Comparison of ENCODE assay signal across 30 cellular contexts in genomic region chr10:9605231-9605630, GRCh38.
"Had no signal": no experiment of that assay in that cellular context is flagged by ENCODE, and none has a peak within 500 bp of the region (broad histone marks: within the 10 kb centered on the region; RNA-seq: fewer than 3 reads in every experiment).

No MANE protein-coding gene starts in this region.

- DNase-seq: activated CD4-positive, alpha-beta T cell treated with anti-CD3 and anti-CD28 coated beads, Interleukin-2, amount 10 ng/mL, durations not matched to agents 7 days and 5 days; activated CD4-positive, CD25-positive, alpha-beta regulatory T cell treated with anti-CD3 and anti-CD28 coated beads, Interleukin-2, amount 50 U/mL, for 72 hours; activated CD8-positive, alpha-beta memory T cell treated with anti-CD3 and anti-CD28 coated beads, Interleukin-2, amount 10 ng/mL, durations not matched to agents 7 days and 5 days; activated CD8-positive, alpha-beta T cell treated with anti-CD3 and anti-CD28 coated beads for 36 hours; activated effector memory CD4-positive, alpha-beta T cell treated with anti-CD3 and anti-CD28 coated beads, Interleukin-2, amount 50 U/mL, for 16 hours; activated naive CD4-positive, alpha-beta T cell treated with anti-CD3 and anti-CD28 coated beads, Interleukin-2, amount 10 ng/mL, durations not matched to agents 7 days and 5 days; activated T-cell treated with anti-CD3 and anti-CD28 coated beads for 4 hours; body of pancreas; caudate nucleus; colonic mucosa; dorsolateral prefrontal cortex; esophagus squamous epithelium; heart right ventricle; kidney; natural killer cell; ovary; right cardiac atrium; stimulated activated CD4-positive, alpha-beta T cell treated with anti-CD3 and anti-CD28 coated beads, Interleukin-15, amount 100 ng/mL, for 24 hours; T-cell; testis; trophoblast cell; uterus; WERI-Rb-1 had no signal

- H3K4me1 ChIP-seq: body of pancreas, colonic mucosa, esophagus squamous epithelium, heart right ventricle, testis, uterus had no signal

- H3K27ac ChIP-seq: body of pancreas, colonic mucosa, esophagus squamous epithelium, heart right ventricle, neutrophil, ovary, skin epidermis, testis, uterus, WERI-Rb-1 had no signal

- H3K9me3 Mint-ChIP-seq: activated CD4-positive, alpha-beta T cell treated with anti-CD3 and anti-CD28 coated beads, Interleukin-2, amount 10 ng/mL, durations not matched to agents 7 days and 5 days; activated naive CD4-positive, alpha-beta T cell treated with anti-CD3 and anti-CD28 coated beads, Interleukin-2, amount 10 ng/mL, durations not matched to agents 7 days and 5 days; natural killer cell; stimulated activated memory B cell treated with anti-CD40 and anti-IgM and Interleukin-4, amounts not matched to agents 10 μg/mL and 1 μg/mL and 100 μg/mL, for 72 hours; T-cell; T-helper 2 cell treated with Interferon-gamma antibody and Interleukin-4, amounts not matched to agents 5 μg/mL and 100 μg/mL, for 36 hours had no signal

- ATAC-seq: activated CD8-positive, alpha-beta memory T cell treated with anti-CD3 and anti-CD28 coated beads, Interleukin-2, amount 10 ng/mL, durations not matched to agents 7 days and 5 days; activated CD8-positive, alpha-beta T cell treated with anti-CD3 and anti-CD28 coated beads for 36 hours; body of pancreas; heart right ventricle; left lobe of liver; natural killer cell; right cardiac atrium; stimulated activated memory B cell treated with anti-CD40 and anti-IgM and Interleukin-4, amounts not matched to agents 10 μg/mL and 1 μg/mL and 100 μg/mL, for 72 hours; T-cell had no signal

- H3K27me3 ChIP-seq: body of pancreas, colonic mucosa, dorsolateral prefrontal cortex, esophagus squamous epithelium, heart right ventricle, neutrophil, ovary, testis, uterus had no signal

- H3K4me3 Mint-ChIP-seq: activated CD4-positive, alpha-beta T cell treated with anti-CD3 and anti-CD28 coated beads, Interleukin-2, amount 10 ng/mL, durations not matched to agents 7 days and 5 days; activated CD8-positive, alpha-beta memory T cell treated with anti-CD3 and anti-CD28 coated beads, Interleukin-2, amount 10 ng/mL, durations not matched to agents 7 days and 5 days; activated CD8-positive, alpha-beta T cell treated with anti-CD3 and anti-CD28 coated beads for 36 hours; activated naive CD4-positive, alpha-beta T cell treated with anti-CD3 and anti-CD28 coated beads, Interleukin-2, amount 10 ng/mL, durations not matched to agents 7 days and 5 days; natural killer cell; stimulated activated memory B cell treated with anti-CD40 and anti-IgM and Interleukin-4, amounts not matched to agents 10 μg/mL and 1 μg/mL and 100 μg/mL, for 72 hours; T-cell; T-helper 2 cell treated with Interferon-gamma antibody and Interleukin-4, amounts not matched to agents 5 μg/mL and 100 μg/mL, for 36 hours had no signal

- H3K36me3 ChIP-seq: colonic mucosa, esophagus squamous epithelium, heart right ventricle, neutrophil, ovary, uterus, WERI-Rb-1 had no signal

- H3K4me3 ChIP-seq: body of pancreas, colonic mucosa, dorsolateral prefrontal cortex, esophagus squamous epithelium, heart right ventricle, lung, ovary, skin epidermis, testis, uterus had no signal

- FAIRE-seq: kidney, TTC549 had no signal

- H3K9me3 ChIP-seq: body of pancreas, colonic mucosa, esophagus squamous epithelium, heart right ventricle, neutrophil, ovary, testis, uterus had no signal

- H3K4me1 Mint-ChIP-seq: activated CD4-positive, alpha-beta T cell treated with anti-CD3 and anti-CD28 coated beads, Interleukin-2, amount 10 ng/mL, durations not matched to agents 7 days and 5 days; activated CD8-positive, alpha-beta memory T cell treated with anti-CD3 and anti-CD28 coated beads, Interleukin-2, amount 10 ng/mL, durations not matched to agents 7 days and 5 days; activated naive CD4-positive, alpha-beta T cell treated with anti-CD3 and anti-CD28 coated beads, Interleukin-2, amount 10 ng/mL, durations not matched to agents 7 days and 5 days; natural killer cell; stimulated activated memory B cell treated with anti-CD40 and anti-IgM and Interleukin-4, amounts not matched to agents 10 μg/mL and 1 μg/mL and 100 μg/mL, for 72 hours; T-cell had no signal

- H3K36me3 Mint-ChIP-seq: activated CD8-positive, alpha-beta memory T cell treated with anti-CD3 and anti-CD28 coated beads, Interleukin-2, amount 10 ng/mL, durations not matched to agents 7 days and 5 days; activated naive CD4-positive, alpha-beta T cell treated with anti-CD3 and anti-CD28 coated beads, Interleukin-2, amount 10 ng/mL, durations not matched to agents 7 days and 5 days; natural killer cell; stimulated activated memory B cell treated with anti-CD40 and anti-IgM and Interleukin-4, amounts not matched to agents 10 μg/mL and 1 μg/mL and 100 μg/mL, for 72 hours; T-cell had no signal

- H3K27me3 Mint-ChIP-seq: activated CD8-positive, alpha-beta memory T cell treated with anti-CD3 and anti-CD28 coated beads, Interleukin-2, amount 10 ng/mL, durations not matched to agents 7 days and 5 days; activated CD8-positive, alpha-beta T cell treated with anti-CD3 and anti-CD28 coated beads for 36 hours; activated naive CD4-positive, alpha-beta T cell treated with anti-CD3 and anti-CD28 coated beads, Interleukin-2, amount 10 ng/mL, durations not matched to agents 7 days and 5 days; stimulated activated memory B cell treated with anti-CD40 and anti-IgM and Interleukin-4, amounts not matched to agents 10 μg/mL and 1 μg/mL and 100 μg/mL, for 72 hours had no signal

- H3K27ac Mint-ChIP-seq: activated CD4-positive, alpha-beta T cell treated with anti-CD3 and anti-CD28 coated beads, Interleukin-2, amount 10 ng/mL, durations not matched to agents 7 days and 5 days; activated CD8-positive, alpha-beta memory T cell treated with anti-CD3 and anti-CD28 coated beads, Interleukin-2, amount 10 ng/mL, durations not matched to agents 7 days and 5 days; activated CD8-positive, alpha-beta T cell treated with anti-CD3 and anti-CD28 coated beads for 36 hours; activated naive CD4-positive, alpha-beta T cell treated with anti-CD3 and anti-CD28 coated beads, Interleukin-2, amount 10 ng/mL, durations not matched to agents 7 days and 5 days; natural killer cell; stimulated activated memory B cell treated with anti-CD40 and anti-IgM and Interleukin-4, amounts not matched to agents 10 μg/mL and 1 μg/mL and 100 μg/mL, for 72 hours; T-cell; T-helper 2 cell treated with Interferon-gamma antibody and Interleukin-4, amounts not matched to agents 5 μg/mL and 100 μg/mL, for 36 hours had no signal
